Comparison of ENCODE assay signal across 9 cellular contexts in genomic region chr4:80335226-80335553, GRCh38. TPM values are rescaled to one million over a fixed set of nuclear protein-coding genes. Genes with fewer than 3 reads are reported as not detected.
DNase-seq lines count a peak whose midpoint lies in the region; ATAC-seq and TF ChIP-seq lines count a peak whose summit lies in the region.
"Had no signal": no experiment of that assay in that cellular context is flagged by ENCODE, and none has a peak within 500 bp of the region (broad histone marks: within the 10 kb centered on the region; RNA-seq: fewer than 3 reads in every experiment).

No MANE protein-coding gene starts in this region.

- no peak for TF ChIP-seq CTCF in brain (conservative IDR thresholded peaks at IDR 0.05)
- TF ChIP-seq CTCF in thyroid gland (IDR thresholded peaks at IDR 0.05) = no peak

- H3K27me3 Mint-ChIP-seq in activated T-cell treated with anti-CD3 and anti-CD28 coated beads, Interleukin-2, amount 50 U/mL, for 4 hours (ENCODE audit: low read depth) = peaks cover 23% of the 10 kb centered on the region
- H3K27me3 Mint-ChIP-seq in brain = peaks cover 36% of the 10 kb centered on the region
- H3K27me3 Mint-ChIP-seq in memory B cell = peaks cover 6% of the 10 kb centered on the region

- peak overlapping the region; percentile 1 to 79 (median 40) for H3K4me3 ChIP-seq in thyroid gland (replicated peaks in 1 of 3)

- TF ChIP-seq POLR2A in thyroid gland (IDR thresholded peaks at IDR 0.05) = no peak

- no peaks in the 10 kb centered on the region for H3K9me3 Mint-ChIP-seq in activated T-cell treated with anti-CD3 and anti-CD28 coated beads, Interleukin-2, amount 50 U/mL, for 4 hours
- H3K9me3 Mint-ChIP-seq in brain (no peaks in the 10 kb centered on the region), memory B cell (no peaks in the 10 kb centered on the region)

- H3K4me1 Mint-ChIP-seq in activated T-cell treated with anti-CD3 and anti-CD28 coated beads, Interleukin-2, amount 50 U/mL, for 4 hours (ENCODE audit: low read depth) = peaks cover 12% of the 10 kb centered on the region
- peaks cover 7% of the 10 kb centered on the region for H3K4me1 Mint-ChIP-seq in brain
- peaks cover 8% of the 10 kb centered on the region for H3K4me1 Mint-ChIP-seq in memory B cell

- 11 to 24% methylated on average over 3 of the region's 3 CpGs for WGBS in thyroid gland, 2 donors

- ATAC-seq in activated T-cell treated with anti-CD3 and anti-CD28 coated beads, Interleukin-2, amount 50 U/mL, for 4 hours = no peak
- no peak for ATAC-seq in memory B cell (ENCODE audit: low read depth)
- no peak for ATAC-seq in HG02642 (IDR thresholded peaks at IDR 0.05; ENCODE audit: poor library complexity, unreplicated experiment)

- peak overlapping the region; percentile 79 for H3K4me3 Mint-ChIP-seq in activated T-cell treated with anti-CD3 and anti-CD28 coated beads, Interleukin-2, amount 50 U/mL, for 4 hours
- H3K4me3 Mint-ChIP-seq in brain (peak overlapping the region; percentile 86 to 92 (median 89)), memory B cell (peak overlapping the region; percentile 90)

- intact Hi-C loops in thyroid gland (cut with DNase I) = no loop called here

- no peaks in the 10 kb centered on the region for H3K4me1 ChIP-seq in thyroid gland

- no peaks in the 10 kb centered on the region for H3K36me3 ChIP-seq in thyroid gland

- H3K36me3 Mint-ChIP-seq in activated T-cell treated with anti-CD3 and anti-CD28 coated beads, Interleukin-2, amount 50 U/mL, for 4 hours (ENCODE audit: insufficient read depth) = no peaks in the 10 kb centered on the region
- H3K36me3 Mint-ChIP-seq in brain (no peaks in the 10 kb centered on the region), memory B cell (no peaks in the 10 kb centered on the region)

- H3K9me3 ChIP-seq in thyroid gland = no peaks in the 10 kb centered on the region

- H3K27ac ChIP-seq in thyroid gland = no peak overlapping the region

- H3K27me3 ChIP-seq in thyroid gland = no peaks in the 10 kb centered on the region

- no peak for DNase-seq in activated T-cell treated with anti-CD3 and anti-CD28 coated beads, Interleukin-2, amount 50 U/mL, for 4 hours
- DNase-seq in activated T-cell treated with anti-CD3 and anti-CD28 coated beads, Interleukin-2, amount 50 U/mL, for 48 hours = no peak
- DNase-seq in memory B cell (ENCODE audit: low spot score in 2 of 2) (no peak), thyroid gland (no peak), NCI-H2029 treated with DMSO at 0.1 percent for 48 hours (lab: John Stamatoyannopoulos, UW) (no peak), C1 segment of cervical spinal cord (lab: John Stamatoyannopoulos, UW) (no peak)

- H3K27ac Mint-ChIP-seq in brain (no peak overlapping the region), memory B cell (no peak overlapping the region)

RNA-seq across cellular contexts. Expression of gene CFAP299, which starts 0.3 kb away (rescaled TPM):
- total RNA-seq in activated T-cell treated with anti-CD3 and anti-CD28 coated beads, Interleukin-2, amount 50 U/mL, for 4 hours = not detected
- polyA plus RNA-seq in brain (ENCODE audit: insufficient read depth, low read depth, low replicate concordance) = not detected
- total RNA-seq in thyroid gland = 1 to 10 TPM in 3 of 4 donors, not detected in 1; 1.3 to 2.8 (median 2.7) TPM
- total RNA-seq: NCI-H460 had no signal
